Comparison of ENCODE assay signal across 8 cellular contexts in the genomic region with DNA sequence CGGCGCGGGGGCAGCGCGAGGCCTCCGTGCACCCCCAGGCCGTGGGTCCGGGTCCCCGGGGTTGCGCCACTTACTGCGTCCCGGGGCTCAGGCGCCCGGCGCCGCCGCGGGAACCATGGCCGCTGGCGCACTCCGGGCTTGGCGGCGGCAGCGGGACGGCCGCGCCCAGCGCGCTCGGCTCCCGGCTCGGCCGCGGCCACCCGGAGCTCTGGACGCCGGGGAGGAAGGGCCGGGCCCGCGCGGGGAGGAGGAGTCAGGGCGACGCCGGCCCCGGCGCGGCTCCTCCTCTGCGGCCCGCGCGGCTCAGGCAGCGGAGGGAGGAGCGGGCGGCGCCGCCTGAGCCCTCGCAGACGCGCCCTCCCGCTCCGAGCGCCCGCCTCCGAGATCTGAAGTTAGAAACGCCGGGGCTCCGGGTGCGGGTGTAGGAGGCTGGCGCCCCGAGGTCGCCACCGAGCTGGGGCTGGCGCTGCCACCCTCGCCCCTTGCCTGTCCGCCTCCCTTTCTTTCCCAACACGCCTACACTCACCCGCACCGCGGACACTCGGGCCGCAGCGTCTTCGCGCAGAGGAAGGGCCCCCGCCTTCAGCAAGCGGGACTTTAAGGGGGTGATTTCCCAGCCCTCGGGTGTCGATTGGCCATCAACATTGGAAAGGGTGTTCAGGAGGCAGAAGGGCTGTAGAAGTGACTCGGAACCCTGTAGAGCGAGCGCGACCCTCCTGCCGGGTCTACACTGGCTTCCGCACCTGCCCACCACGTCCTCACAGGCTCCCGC. TPM values are rescaled to one million over a fixed set of nuclear protein-coding genes. Genes with fewer than 3 reads are reported as not detected.
A peak's percentile ranks its signal among the peaks of the same experiment; 100 is the strongest.
DNase-seq lines count a peak whose midpoint lies in the region; ATAC-seq, FAIRE-seq and TF ChIP-seq lines count a peak whose summit lies in the region.

A gene with protein sequence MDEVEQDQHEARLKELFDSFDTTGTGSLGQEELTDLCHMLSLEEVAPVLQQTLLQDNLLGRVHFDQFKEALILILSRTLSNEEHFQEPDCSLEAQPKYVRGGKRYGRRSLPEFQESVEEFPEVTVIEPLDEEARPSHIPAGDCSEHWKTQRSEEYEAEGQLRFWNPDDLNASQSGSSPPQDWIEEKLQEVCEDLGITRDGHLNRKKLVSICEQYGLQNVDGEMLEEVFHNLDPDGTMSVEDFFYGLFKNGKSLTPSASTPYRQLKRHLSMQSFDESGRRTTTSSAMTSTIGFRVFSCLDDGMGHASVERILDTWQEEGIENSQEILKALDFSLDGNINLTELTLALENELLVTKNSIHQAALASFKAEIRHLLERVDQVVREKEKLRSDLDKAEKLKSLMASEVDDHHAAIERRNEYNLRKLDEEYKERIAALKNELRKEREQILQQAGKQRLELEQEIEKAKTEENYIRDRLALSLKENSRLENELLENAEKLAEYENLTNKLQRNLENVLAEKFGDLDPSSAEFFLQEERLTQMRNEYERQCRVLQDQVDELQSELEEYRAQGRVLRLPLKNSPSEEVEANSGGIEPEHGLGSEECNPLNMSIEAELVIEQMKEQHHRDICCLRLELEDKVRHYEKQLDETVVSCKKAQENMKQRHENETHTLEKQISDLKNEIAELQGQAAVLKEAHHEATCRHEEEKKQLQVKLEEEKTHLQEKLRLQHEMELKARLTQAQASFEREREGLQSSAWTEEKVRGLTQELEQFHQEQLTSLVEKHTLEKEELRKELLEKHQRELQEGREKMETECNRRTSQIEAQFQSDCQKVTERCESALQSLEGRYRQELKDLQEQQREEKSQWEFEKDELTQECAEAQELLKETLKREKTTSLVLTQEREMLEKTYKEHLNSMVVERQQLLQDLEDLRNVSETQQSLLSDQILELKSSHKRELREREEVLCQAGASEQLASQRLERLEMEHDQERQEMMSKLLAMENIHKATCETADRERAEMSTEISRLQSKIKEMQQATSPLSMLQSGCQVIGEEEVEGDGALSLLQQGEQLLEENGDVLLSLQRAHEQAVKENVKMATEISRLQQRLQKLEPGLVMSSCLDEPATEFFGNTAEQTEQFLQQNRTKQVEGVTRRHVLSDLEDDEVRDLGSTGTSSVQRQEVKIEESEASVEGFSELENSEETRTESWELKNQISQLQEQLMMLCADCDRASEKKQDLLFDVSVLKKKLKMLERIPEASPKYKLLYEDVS (N-terminal part only) (minus strand): TSS at position 231 of the 772 bp plus-strand sequence. CDS start 9,106 bp downstream, outside the sequence.

- peaks cover 37% of the 10 kb centered on the region for H3K4me1 Mint-ChIP-seq in T-helper 2 cell treated with Interferon-gamma antibody and Interleukin-4, amounts not matched to agents 5 μg/mL and 100 μg/mL, for 36 hours (ENCODE audit: low read depth)

- DNase-seq in GM12892 (ENCODE audit: insufficient read length), result peak; percentile 68
- DNase-seq in NCI-H1105 treated with DMSO at 0.1 percent for 48 hours (lab: John Stamatoyannopoulos, UW), result peak; percentile 78
- DNase-seq in T-helper 2 cell treated with Interferon-gamma antibody and Interleukin-4, amounts not matched to agents 5 μg/mL and 100 μg/mL, for 36 hours (ENCODE audit: low spot score), result peak; percentile 78
- no peak for DNase-seq in astrocyte of the cerebellum (ENCODE audit: low read depth)
- DNase-seq in hippocampal formation (lab: John Stamatoyannopoulos, UW), result peak; percentile 72 to 82
- DNase-seq in retinal pigment epithelial cell (ENCODE audit: low read depth), result peak; percentile 30
- no peak for DNase-seq in cerebellar nuclear complex (lab: John Stamatoyannopoulos, UW)

- peak within 1 kb of the TSS; percentile 95 for H3K4me3 Mint-ChIP-seq in T-helper 2 cell treated with Interferon-gamma antibody and Interleukin-4, amounts not matched to agents 5 μg/mL and 100 μg/mL, for 36 hours

- H3K4me3 ChIP-seq in astrocyte of the cerebellum (ENCODE audit: low read depth, low read length) (peak within 1 kb of the TSS; percentile 69), retinal pigment epithelial cell (ENCODE audit: low read length) (peak within 1 kb of the TSS; percentile 84)

- TF ChIP-seq POLR2A in GM12892 (IDR thresholded peaks at IDR 0.05; ENCODE audit: low read depth, low read length), result peak; percentile 73; the same call in 1 of the 2 replicates

- peaks cover 15% of the 10 kb centered on the region for H3K27me3 Mint-ChIP-seq in T-helper 2 cell treated with Interferon-gamma antibody and Interleukin-4, amounts not matched to agents 5 μg/mL and 100 μg/mL, for 36 hours (ENCODE audit: low read depth)

- ATAC-seq in HG02642 (IDR thresholded peaks at IDR 0.05; ENCODE audit: poor library complexity, unreplicated experiment), result peak; percentile 82

- H3K27ac Mint-ChIP-seq in T-helper 2 cell treated with Interferon-gamma antibody and Interleukin-4, amounts not matched to agents 5 μg/mL and 100 μg/mL, for 36 hours, result peak within 1 kb of the TSS; percentile 88

- no peak for TF ChIP-seq CTCF in astrocyte of the cerebellum (IDR thresholded peaks at IDR 0.05; ENCODE audit: low read depth, low read length, missing control alignments)
- no peak for TF ChIP-seq CTCF in retinal pigment epithelial cell (conservative IDR thresholded peaks at IDR 0.05; ENCODE audit: low read depth, low read length)

- H3K36me3 Mint-ChIP-seq in T-helper 2 cell treated with Interferon-gamma antibody and Interleukin-4, amounts not matched to agents 5 μg/mL and 100 μg/mL, for 36 hours (ENCODE audit: low read depth), result peaks cover 26% of the 10 kb centered on the region

- H3K9me3 Mint-ChIP-seq in T-helper 2 cell treated with Interferon-gamma antibody and Interleukin-4, amounts not matched to agents 5 μg/mL and 100 μg/mL, for 36 hours, result no peaks in the 10 kb centered on the region

- FAIRE-seq in GM12892 (lab: Jason Lieb, UNC), result peak; percentile 91

- in situ Hi-C loops in astrocyte of the cerebellum (cut with HindIII; ENCODE audit: low sequenced_read_pairs), result no loop called here

RNA-seq across cellular contexts. Expression of the gene that starts here (rescaled TPM):
- 56.2 TPM for polyA plus RNA-seq in GM12892 (2012; ENCODE audit: missing spikeins)

Comparison
In these comparisons a context has a peak if more than half of its experiments do, and no peak if none do; other contexts are left out.
1. DNase-seq: peak in GM12892 (single experiment), NCI-H1105 treated with DMSO at 0.1 percent for 48 hours (single experiment), T-helper 2 cell treated with Interferon-gamma antibody and Interleukin-4, amounts not matched to agents 5 μg/mL and 100 μg/mL, for 36 hours (single experiment), hippocampal formation (2 of 2) and retinal pigment epithelial cell (single experiment); none in astrocyte of the cerebellum (single experiment) and cerebellar nuclear complex (0 of 2).